ENCODE assay signal across 11 cellular contexts in the genomic region with DNA sequence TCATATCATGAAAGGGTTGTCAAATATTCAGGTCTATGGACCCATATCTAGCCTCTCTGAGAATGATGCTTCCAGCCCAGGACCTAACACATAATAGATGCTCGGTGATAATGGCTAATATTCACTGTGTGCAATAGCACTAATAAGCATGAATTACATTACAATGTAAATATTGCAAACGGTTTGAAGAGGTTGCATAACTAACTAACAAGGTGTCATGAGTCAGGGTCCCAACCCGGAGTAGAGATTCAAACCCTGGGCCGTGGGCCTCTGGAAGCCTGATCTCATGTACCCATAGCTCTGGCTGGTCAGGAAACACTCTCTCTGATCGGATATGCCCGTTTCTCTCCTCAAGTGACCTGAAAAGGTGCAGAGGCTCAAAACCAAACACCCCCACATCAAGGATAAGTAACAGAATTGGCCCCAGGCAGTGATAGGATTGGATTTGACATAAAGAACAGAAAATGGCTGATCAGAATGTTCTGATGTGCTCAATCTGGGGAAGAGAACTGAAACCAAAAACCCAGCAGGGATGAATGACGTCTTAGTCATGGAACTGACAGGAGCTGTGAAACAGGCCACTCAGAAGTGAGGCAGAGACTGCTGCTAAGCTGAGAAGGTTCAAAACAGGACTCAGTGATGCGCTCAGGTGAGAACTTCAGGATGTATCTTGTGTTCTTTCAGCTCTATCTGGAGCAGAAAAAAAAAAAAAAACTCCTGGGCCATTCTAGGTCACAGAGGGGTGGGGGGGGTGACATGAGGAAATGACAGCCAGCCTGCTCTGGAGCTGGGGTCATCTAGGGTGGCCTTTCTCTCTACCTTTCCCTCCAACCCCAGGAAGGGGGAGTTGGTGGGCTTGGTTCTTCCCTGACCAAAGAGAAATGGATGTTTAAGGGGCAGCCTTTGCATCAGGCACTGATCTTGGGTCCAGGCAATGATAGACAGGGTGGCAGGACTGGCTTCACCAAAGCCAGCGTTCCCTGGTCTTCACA. TPM values are rescaled to one million over a fixed set of nuclear protein-coding genes. Genes with fewer than 3 reads are reported as not detected.
A peak's percentile ranks its signal among the peaks of the same experiment; 100 is the strongest.
DNase-seq lines count a peak whose midpoint lies in the region; ATAC-seq, FAIRE-seq and TF ChIP-seq lines count a peak whose summit lies in the region.
"Had no signal": no experiment of that assay in that cellular context is flagged by ENCODE, and none has a peak within 500 bp of the region (broad histone marks: within the 10 kb centered on the region; RNA-seq: fewer than 3 reads in every experiment).

No MANE protein-coding gene starts in this region.

- H3K4me2 ChIP-seq in A549: peak overlapping the region; percentile 70

- peak in 1 of 2 experiments; percentile 5; a peak in 1 of 6 replicates for ATAC-seq in A549

- no peak overlapping the region for H3K4me3 ChIP-seq in A549
- no peak overlapping the region for H3K4me3 ChIP-seq in Peyer's patch
- H3K4me3 ChIP-seq: breast epithelium had no signal

- H3K27me3 ChIP-seq in Peyer's patch: no peaks in the 10 kb centered on the region
- H3K27me3 ChIP-seq: breast epithelium had no signal

- CTCF ChIA-PET in A549 (lab: Yijun Ruan, JAX): interaction anchor here (0.6 to 9.0 kb wide), 36 partner anchors 8 to 502 kb away, joined by 3 to 142 read pairs (median 4); partner anchors contain the start of genes IFT27, MPST and TST

- no peak for TF ChIP-seq POLR2A in A549 (IDR thresholded peaks at IDR 0.05; ENCODE audit: low read length)
- no peak for TF ChIP-seq POLR2A in Peyer's patch (IDR thresholded peaks at IDR 0.05)

- 46% methylated on average over 8 of the region's 9 CpGs for WGBS in A549 (ENCODE audit: missing lambda C conversion rate)

- DNase-seq in A549 (ENCODE audit: low read depth in 1 of 2, low spot score in 1 of 2): no peak
- peak; percentile 65 for DNase-seq in CD1c-positive myeloid dendritic cell (ENCODE audit: extremely low spot score)
- DNase-seq in Peyer's patch: no peak
- peak; percentile 19 for DNase-seq in fibroblast of peridontal ligament (ENCODE audit: extremely low read depth)
- no peak for DNase-seq in NCI-H2107 (lab: John Stamatoyannopoulos, UW)
- no peak for DNase-seq in D341Med (ENCODE audit: low spot score)
- no peak for DNase-seq in medulla oblongata (ENCODE audit: extremely low spot score)
- no peak for DNase-seq in activated CD8-positive, alpha-beta memory T cell treated with anti-CD3 and anti-CD28 coated beads, Interleukin-2, amount 50 U/mL, for 4 hours
- DNase-seq: NCI-H2081 treated with DMSO at 0.1 percent for 48 hours had no signal

- TF ChIP-seq RAD21 in A549 (conservative IDR thresholded peaks at IDR 0.05 in 1 of 2, IDR thresholded peaks at IDR 0.05 in 1 of 2): no peak

- peaks cover 51% of the 10 kb centered on the region for H3K4me1 ChIP-seq in A549
- peaks cover 0 to 24% (median 0%) of the 10 kb centered on the region in 4 donors for H3K4me1 ChIP-seq in Peyer's patch
- H3K4me1 ChIP-seq: breast epithelium had no signal

- no peak for FAIRE-seq in A549 (lab: Jason Lieb, UNC)

- POLR2A ChIA-PET in A549 (lab: Yijun Ruan, JAX): interaction anchor here (0.9 to 2.6 kb wide), 2 partner anchors 12 to 269 kb away, joined by 3 to 8 read pairs; partner anchors contain the start of gene IFT27

- no peaks in the 10 kb centered on the region for H3K36me3 ChIP-seq in Peyer's patch
- H3K36me3 ChIP-seq: breast epithelium had no signal

- peak overlapping the region; percentile 84 to 85 for H3K27ac ChIP-seq in A549
- H3K27ac ChIP-seq in Peyer's patch: peak overlapping the region in 3 of 4 donors; percentile 64 to 85 (median 82)
- H3K27ac ChIP-seq: breast epithelium had no signal

- no peak for TF ChIP-seq EP300 in A549 (IDR thresholded peaks at IDR 0.05)

- H3K9me3 ChIP-seq in A549 (no peaks in the 10 kb centered on the region), Peyer's patch (no peaks in the 10 kb centered on the region)
- H3K9me3 ChIP-seq: breast epithelium had no signal

- TF ChIP-seq CTCF in A549 (IDR thresholded peaks at IDR 0.05): no peak
- no peak for TF ChIP-seq CTCF in Peyer's patch (IDR thresholded peaks at IDR 0.05)

TF ChIP-seq in A549, 52 proteins besides CTCF, POLR2A, EP300 and RAD21:
- no peak for TF ChIP-seq CHD2 (IDR thresholded peaks at IDR 0.05; ENCODE audit: low read length, partially characterized antibody)
- TF ChIP-seq CEBPB (IDR thresholded peaks at IDR 0.05): peak; percentile 29 to 58; a peak in 2 of 4 replicates
- no peak for TF ChIP-seq EHF (CRISPR knock-in tag; IDR thresholded peaks at IDR 0.05)

RNA-seq across cellular contexts. Expression of gene KCTD17, which starts 6.6 kb away (rescaled TPM):
- polyA plus RNA-seq in A549 (2011; rRNA removed) (17.7 and 18.7 TPM in 2 replicates), A549 (2017; fragmentation: RNase III; extraction: RNeasy Plus Mini Kit Qiagen cat#74134 plus additional on column Dnase treatment) (29.5 to 37.1 TPM (median 35.5 TPM) in 3 replicates)
- 23.0 and 35.2 TPM in 2 replicates for polyA plus RNA-seq in A549 (2012; cell fraction: cytosol; rRNA removed)
- 49.7 and 59.1 TPM in 2 replicates for polyA plus RNA-seq in A549 (2012; cell fraction: nucleus; rRNA removed)
- polyA minus RNA-seq in A549 (2011; rRNA and poly(A)+ RNA removed): 37.0 and 37.9 TPM in 2 replicates
- total RNA-seq in Peyer's patch: 10 to 100 TPM in 3 of 4 donors, 1 to 10 TPM in 1; 9.5 to 30.5 (median 13.5) TPM

RNA-seq across cellular contexts. Expression of gene MPST, which starts 25.4 kb away (rescaled TPM):
- 40.6 and 44.2 TPM in 2 replicates for polyA plus RNA-seq in A549 (2011; rRNA removed)
- polyA plus RNA-seq in A549 (2012; cell fraction: cytosol; rRNA removed): 109 and 153 TPM in 2 replicates
- polyA plus RNA-seq in A549 (2012; cell fraction: nucleus; rRNA removed): 121 and 191 TPM in 2 replicates
- 55.4 to 63.3 TPM (median 61.8 TPM) in 3 replicates for polyA plus RNA-seq in A549 (2017; fragmentation: RNase III; extraction: RNeasy Plus Mini Kit Qiagen cat#74134 plus additional on column Dnase treatment)
- polyA minus RNA-seq in A549 (2011; rRNA and poly(A)+ RNA removed): 20.0 and 24.3 TPM in 2 replicates
- 100 to 1,000 TPM; 128 to 498 (median 394) TPM for total RNA-seq in Peyer's patch

RNA-seq across cellular contexts. Expression of gene TST, which starts 25.7 kb away (rescaled TPM):
- polyA plus RNA-seq in A549 (2011; rRNA removed): 43.2 and 49.4 TPM in 2 replicates
- 66.1 and 85.7 TPM in 2 replicates for polyA plus RNA-seq in A549 (2012; cell fraction: cytosol; rRNA removed)
- polyA plus RNA-seq in A549 (2012; cell fraction: nucleus; rRNA removed): 69.8 and 75.9 TPM in 2 replicates
- polyA plus RNA-seq in A549 (2017; fragmentation: RNase III; extraction: RNeasy Plus Mini Kit Qiagen cat#74134 plus additional on column Dnase treatment): 36.4 to 50.1 TPM (median 49.4 TPM) in 3 replicates
- polyA minus RNA-seq in A549 (2011; rRNA and poly(A)+ RNA removed): 30.3 and 39.4 TPM in 2 replicates
- total RNA-seq in Peyer's patch: 100 to 1,000 TPM in 3 of 4 donors, 10 to 100 TPM in 1; 93.3 to 485 (median 249) TPM
- total RNA-seq: CD4-positive, CD25-positive, alpha-beta regulatory T cell had no signal

Comparison
In these comparisons a context has a peak if more than half of its experiments do, and no peak if none do; other contexts are left out.
1. DNase-seq: peak in CD1c-positive myeloid dendritic cell (single experiment) and fibroblast of peridontal ligament (single experiment); none in A549 (0 of 2), Peyer's patch (0 of 3), NCI-H2107 (single experiment), D341Med (single experiment), medulla oblongata (single experiment) and activated CD8-positive, alpha-beta memory T cell treated with anti-CD3 and anti-CD28 coated beads, Interleukin-2, amount 50 U/mL, for 4 hours (single experiment).